ENCODE assay signal across 25 cellular contexts in the genomic region with DNA sequence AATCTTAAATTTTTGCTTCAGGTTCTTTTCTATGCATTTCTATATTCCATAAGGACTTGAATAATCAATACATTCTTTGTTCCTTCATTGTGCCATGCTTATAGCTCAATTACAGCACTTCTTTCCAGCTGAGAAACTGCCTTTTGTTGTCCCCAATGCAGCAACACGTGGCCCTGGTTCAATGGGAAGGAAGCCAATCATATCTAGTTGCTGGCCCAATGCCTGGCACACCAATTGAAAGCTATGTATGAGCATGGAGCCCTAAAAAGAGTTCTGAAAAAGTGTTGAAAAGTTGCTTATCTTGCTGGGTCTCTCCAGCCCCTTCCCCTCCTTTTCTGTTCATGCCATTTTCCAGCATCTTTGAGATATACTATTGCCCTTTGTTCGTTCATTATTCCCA.
A peak's percentile ranks its signal among the peaks of the same experiment; 100 is the strongest.
DNase-seq lines count a peak whose midpoint lies in the region; ATAC-seq and TF ChIP-seq lines count a peak whose summit lies in the region.
"Had no signal": no experiment of that assay in that cellular context is flagged by ENCODE, and none has a peak within 500 bp of the region (broad histone marks: within the 10 kb centered on the region; RNA-seq: fewer than 3 reads in every experiment).

No MANE protein-coding gene starts in this region.

- H3K4me3 ChIP-seq in right atrium auricular region: no peak overlapping the region
- no peak overlapping the region for H3K4me3 ChIP-seq in testis
- H3K4me3 ChIP-seq: BLaER1 treated with 17β-estradiol and CSF1 and Interleukin-3, amounts not matched to agents 10 nM and 100 nM; HAP-1; lower lobe of right lung; prostate gland; skin epidermis; suprapubic skin; vagina had no signal

- H3K27ac Mint-ChIP-seq in CD4-positive, alpha-beta T cell: no peak overlapping the region
- H3K27ac Mint-ChIP-seq: activated naive CD4-positive, alpha-beta T cell treated with anti-CD3 and anti-CD28 coated beads, Interleukin-2, amount 10 ng/mL, durations not matched to agents 7 days and 5 days; activated T-helper 1 cell treated with anti-CD3 and anti-CD28 coated beads, Interleukin-12 subunit alpha, Interleukin-12 subunit beta, Interleukin-2, Interleukin-4 antibody, amounts not matched to agents 30 ng/mL and 10 ng/mL and 1 ng/mL, durations not matched to agents 14 hours and 24 hours and 36 hours; IgD-negative memory B cell; T-helper 17 cell had no signal

- TF ChIP-seq CTCF in right atrium auricular region (IDR thresholded peaks at IDR 0.05) (no peak), testis (IDR thresholded peaks at IDR 0.05) (no peak), GM20000 (IDR thresholded peaks at IDR 0.05; ENCODE audit: extremely low read depth, missing control alignments) (no peak)
- no peak for TF ChIP-seq CTCF in CD4-positive, alpha-beta T cell (IDR thresholded peaks at IDR 0.05)

- H3K27me3 Mint-ChIP-seq in CD4-positive, alpha-beta T cell: no peaks in the 10 kb centered on the region
- H3K27me3 Mint-ChIP-seq: activated naive CD4-positive, alpha-beta T cell treated with anti-CD3 and anti-CD28 coated beads, Interleukin-2, amount 10 ng/mL, durations not matched to agents 7 days and 5 days; IgD-negative memory B cell; T-helper 17 cell had no signal

- H3K36me3 ChIP-seq in right atrium auricular region (no peaks in the 10 kb centered on the region), testis (ENCODE audit: low read depth, missing control alignments) (no peaks in the 10 kb centered on the region)
- H3K36me3 ChIP-seq: BLaER1 treated with 17β-estradiol and CSF1 and Interleukin-3, amounts not matched to agents 10 nM and 100 nM; HAP-1; lower lobe of right lung; prostate gland; suprapubic skin; vagina had no signal

- H3K4me1 Mint-ChIP-seq in CD4-positive, alpha-beta T cell (ENCODE audit: low read depth): no peaks in the 10 kb centered on the region
- H3K4me1 Mint-ChIP-seq: activated naive CD4-positive, alpha-beta T cell treated with anti-CD3 and anti-CD28 coated beads, Interleukin-2, amount 10 ng/mL, durations not matched to agents 7 days and 5 days; IgD-negative memory B cell; T-helper 17 cell had no signal

- POLR2A ChIA-PET in CD4-positive, alpha-beta T cell (lab: Charles Lee): no interaction called here

- 38 to 45% methylated on average over 2 of the region's 2 CpGs for WGBS in testis, 2 donors

- ATAC-seq in Right ventricle myocardium inferior: peak; percentile 50
- no peak for ATAC-seq in CD4-positive, alpha-beta T cell (ENCODE audit: poor library complexity)
- ATAC-seq: lower lobe of right lung, T-helper 17 cell had no signal

- no peaks in the 10 kb centered on the region for H3K4me1 ChIP-seq in right atrium auricular region
- no peaks in the 10 kb centered on the region for H3K4me1 ChIP-seq in testis
- H3K4me1 ChIP-seq: BLaER1 treated with 17β-estradiol and CSF1 and Interleukin-3, amounts not matched to agents 10 nM and 100 nM; HAP-1; lower lobe of right lung; prostate gland; suprapubic skin; vagina had no signal

- no peak for TF ChIP-seq POLR2A in testis (IDR thresholded peaks at IDR 0.05)

- H3K27me3 ChIP-seq in right atrium auricular region (no peaks in the 10 kb centered on the region), testis (no peaks in the 10 kb centered on the region)
- H3K27me3 ChIP-seq in CD4-positive, alpha-beta T cell (ENCODE audit: control insufficient read depth, insufficient read depth, low read length): no peaks in the 10 kb centered on the region
- H3K27me3 ChIP-seq: BLaER1 treated with 17β-estradiol and CSF1 and Interleukin-3, amounts not matched to agents 10 nM and 100 nM; suprapubic skin; vagina had no signal

- H3K4me3 Mint-ChIP-seq in CD4-positive, alpha-beta T cell: no peak overlapping the region
- H3K4me3 Mint-ChIP-seq: activated naive CD4-positive, alpha-beta T cell treated with anti-CD3 and anti-CD28 coated beads, Interleukin-2, amount 10 ng/mL, durations not matched to agents 7 days and 5 days; activated T-helper 1 cell treated with anti-CD3 and anti-CD28 coated beads, Interleukin-12 subunit alpha, Interleukin-12 subunit beta, Interleukin-2, Interleukin-4 antibody, amounts not matched to agents 30 ng/mL and 10 ng/mL and 1 ng/mL, durations not matched to agents 14 hours and 24 hours and 36 hours; IgD-negative memory B cell; T-helper 17 cell had no signal

- H3K27ac ChIP-seq in right atrium auricular region: no peak overlapping the region
- H3K27ac ChIP-seq in testis: no peak overlapping the region
- no peak overlapping the region for H3K27ac ChIP-seq in CD4-positive, alpha-beta T cell (ENCODE audit: low read depth, low read length)
- H3K27ac ChIP-seq: BLaER1 treated with 17β-estradiol and CSF1 and Interleukin-3, amounts not matched to agents 10 nM and 100 nM; lower lobe of right lung; prostate gland; skin epidermis; suprapubic skin; vagina had no signal

- peaks cover 9% of the 10 kb centered on the region for H3K9me3 Mint-ChIP-seq in CD4-positive, alpha-beta T cell

- DNase-seq in Right ventricle myocardium inferior (ENCODE audit: missing footprints) (peak; percentile 66), right atrium auricular region (ENCODE audit: low spot score) (no peak), anterior cingulate cortex (lab: John Stamatoyannopoulos, UW) (peak in 31 of 58 donors; percentile 6 to 70 (median 26)), inferior parietal cortex (ENCODE audit: extremely low spot score) (peak; percentile 59), testis (peak; percentile 27), OCI-M2 (lab: John Stamatoyannopoulos, UW; ENCODE audit: unreplicated experiment) (no peak), GM20000 (ENCODE audit: low spot score) (no peak)
- DNase-seq in CD4-positive, alpha-beta T cell: no peak
- DNase-seq: activated CD4-positive, alpha-beta T cell treated with anti-CD3 and anti-CD28 coated beads for 48 hours; activated naive CD4-positive, alpha-beta T cell treated with anti-CD3 and anti-CD28 coated beads, Interleukin-2, amount 10 ng/mL, durations not matched to agents 7 days and 5 days; lower lobe of right lung; NCI-H2081 treated with DMSO at 0.1 percent for 48 hours; NCI-H526 treated with DMSO at 0.1 percent for 48 hours; RPMI8226; SK-N-SH; stimulated activated CD4-positive, alpha-beta T cell treated with anti-CD3 and anti-CD28 coated beads, Interleukin-2, amount 100 ng/mL, for 24 hours; T-helper 17 cell had no signal

- CTCF ChIA-PET in CD4-positive, alpha-beta T cell (lab: Charles Lee): no interaction called here

- intact Hi-C loops in Right ventricle myocardium inferior (cut with DNase I) (no loop called here), testis (cut with DNase I; ENCODE audit: low total_unique reads) (no loop called here)
- intact Hi-C loops in CD4-positive, alpha-beta T cell (cut with DNase I, micrococcal nuclease): no loop called here

- no peaks in the 10 kb centered on the region for H3K36me3 Mint-ChIP-seq in CD4-positive, alpha-beta T cell (ENCODE audit: low read depth)
- H3K36me3 Mint-ChIP-seq: activated naive CD4-positive, alpha-beta T cell treated with anti-CD3 and anti-CD28 coated beads, Interleukin-2, amount 10 ng/mL, durations not matched to agents 7 days and 5 days; IgD-negative memory B cell had no signal

- H3K9me3 ChIP-seq in right atrium auricular region: peaks cover 0 to 5% of the 10 kb centered on the region in 2 donors
- H3K9me3 ChIP-seq in testis: no peaks in the 10 kb centered on the region
- H3K9me3 ChIP-seq in CD4-positive, alpha-beta T cell (ENCODE audit: control insufficient read depth, low read length): peaks cover 5% of the 10 kb centered on the region
- H3K9me3 ChIP-seq: BLaER1 treated with 17β-estradiol and CSF1 and Interleukin-3, amounts not matched to agents 10 nM and 100 nM; HAP-1; lower lobe of right lung; prostate gland; SK-N-SH; suprapubic skin; vagina had no signal

Comparison
In these comparisons a context has a peak if more than half of its experiments do, and no peak if none do; other contexts are left out.
1. DNase-seq: peak in Right ventricle myocardium inferior (single experiment), anterior cingulate cortex (31 of 58), inferior parietal cortex (single experiment) and testis (single experiment); none in right atrium auricular region (single experiment), OCI-M2 (single experiment), GM20000 (single experiment) and CD4-positive, alpha-beta T cell (0 of 10).